20 cellular contexts compared by ENCODE assay signal in genomic region chr3:172024679-172025078, GRCh38. TPM values are rescaled to one million over a fixed set of nuclear protein-coding genes. Genes with fewer than 3 reads are reported as not detected.
DNase-seq lines count a peak whose midpoint lies in the region; ATAC-seq, FAIRE-seq and TF ChIP-seq lines count a peak whose summit lies in the region.
"Had no signal": no experiment of that assay in that cellular context is flagged by ENCODE, and none has a peak within 500 bp of the region (broad histone marks: within the 10 kb centered on the region; RNA-seq: fewer than 3 reads in every experiment).

No MANE protein-coding gene starts in this region.

- H4K20me1 ChIP-seq in IMR-90 (ENCODE audit: insufficient read depth, low read length) (no peaks in the 10 kb centered on the region), K562 (replicated peaks; ENCODE audit: control insufficient read depth, insufficient read depth, low read length) (no peaks in the 10 kb centered on the region)
- H4K20me1 ChIP-seq: BLaER1 treated with 17β-estradiol and CSF1 and Interleukin-3, amounts not matched to agents 10 nM and 100 nM had no signal

- no peak overlapping the region for H3K56ac ChIP-seq in IMR-90 (ENCODE audit: extremely low read depth, insufficient read depth, low read length)

- ATAC-seq in IMR-90 (ENCODE audit: low read depth) (no peak), K562 (no peak)
- ATAC-seq: A549; CD8-positive, alpha-beta T cell had no signal

- dilution Hi-C loops in IMR-90 (cut with HindIII; ENCODE audit: low sequenced_read_pairs, unreplicated experiment), result no loop called here

- no peak overlapping the region for H4K5ac ChIP-seq in IMR-90 (ENCODE audit: low read depth, low read length)

- 0 out of 2 replicates have a peak overlapping the region, but pooled peaks have one; percentile 28 for H2AK5ac ChIP-seq in IMR-90 (ENCODE audit: low read depth, low read length)

- H3K36me3 ChIP-seq in IMR-90 (ENCODE audit: control insufficient read depth, insufficient read depth, low read length) (no peaks in the 10 kb centered on the region), K562 (ENCODE audit: control insufficient read depth, insufficient read depth, low read length) (no peaks in the 10 kb centered on the region)
- H3K36me3 ChIP-seq: BLaER1 treated with 17β-estradiol and CSF1 and Interleukin-3, amounts not matched to agents 10 nM and 100 nM had no signal

- H3K9me1 ChIP-seq in IMR-90 (ENCODE audit: insufficient read depth, low read length) (0 out of 2 replicates have a peak, but pooled peaks cover 2% of the 10 kb centered on the region), K562 (ENCODE audit: control insufficient read depth, insufficient read depth, low read length) (no peaks in the 10 kb centered on the region)

- H2BK5ac ChIP-seq in IMR-90 (ENCODE audit: low read depth, low read length, poor library complexity, severe bottlenecking), result no peak overlapping the region

- H2BK120ac ChIP-seq in IMR-90 (ENCODE audit: low read depth, low read length), result no peak overlapping the region

- WGBS in IMR-90 (ENCODE audit: extremely low coverage in 2 of 2, insufficient read length in 1 of 2), 2 experiments, result no CpG with 5 or more reads among the region's 3 CpGs
- WGBS in K562 (ENCODE audit: insufficient coverage, low coverage, missing lambda C conversion rate), result 89% methylated on average over 3 of the region's 3 CpGs

- intact Hi-C loops in activated CD4-positive, alpha-beta T cell treated with anti-CD3 and anti-CD28 coated beads, Interleukin-2, amount 10 ng/mL, durations not matched to agents 24 days and 14 days (cut with micrococcal nuclease), result no loop called here
- intact Hi-C loops in IMR-90 (cut with micrococcal nuclease) (no loop called here), K562 (cut with micrococcal nuclease) (no loop called here)

- H3K9ac ChIP-seq in IMR-90 (ENCODE audit: low read depth, low read length), result no peak overlapping the region
- H3K9ac ChIP-seq in K562 (ENCODE audit: insufficient read depth in 1 of 2, low read depth in 2 of 2, low read length in 2 of 2), result no peak overlapping the region
- H3K9ac ChIP-seq: BLaER1 treated with 17β-estradiol and CSF1 and Interleukin-3, amounts not matched to agents 10 nM and 100 nM had no signal

- no peaks in the 10 kb centered on the region for H3K27me3 ChIP-seq in IMR-90 (ENCODE audit: control insufficient read depth, insufficient read depth, low read length)
- H3K27me3 ChIP-seq in K562 (ENCODE audit: control insufficient read depth in 2 of 2, insufficient read depth in 2 of 2, low read length in 2 of 2), result no peaks in the 10 kb centered on the region
- H3K27me3 ChIP-seq: BLaER1 treated with 17β-estradiol and CSF1 and Interleukin-3, amounts not matched to agents 10 nM and 100 nM had no signal

- no peaks in the 10 kb centered on the region for H3K4me1 Mint-ChIP-seq in activated CD4-positive, alpha-beta T cell treated with anti-CD3 and anti-CD28 coated beads, Interleukin-2, amount 10 ng/mL, durations not matched to agents 24 days and 14 days
- H3K4me1 Mint-ChIP-seq: B cell had no signal

- no peaks in the 10 kb centered on the region for H3K9me3 Mint-ChIP-seq in activated CD4-positive, alpha-beta T cell treated with anti-CD3 and anti-CD28 coated beads, Interleukin-2, amount 10 ng/mL, durations not matched to agents 24 days and 14 days
- H3K9me3 Mint-ChIP-seq: CD4-positive, alpha-beta T cell; CD8-positive, alpha-beta T cell had no signal

- H3K4me3 Mint-ChIP-seq in activated CD4-positive, alpha-beta T cell treated with anti-CD3 and anti-CD28 coated beads, Interleukin-2, amount 10 ng/mL, durations not matched to agents 24 days and 14 days, result no peak overlapping the region
- H3K4me3 Mint-ChIP-seq: B cell; CD4-positive, alpha-beta T cell; CD8-positive, alpha-beta T cell had no signal

- TF ChIP-seq EP300 in K562 (IDR thresholded peaks at IDR 0.05; ENCODE audit: low read length), result no peak

- BruUV-seq in IMR-90 (replicated peaks; lab: Mats Ljungman, UMichigan) (no TSS peak), K562 (replicated peaks; lab: Mats Ljungman, UMichigan) (no TSS peak)

- H3K14ac ChIP-seq in IMR-90 (replicated peaks; ENCODE audit: low read depth, low read length), result no peak overlapping the region

- H2AFZ ChIP-seq in IMR-90 (replicated peaks; ENCODE audit: low read length, poor library complexity) (no peak overlapping the region), K562 (ENCODE audit: low read depth, low read length) (no peak overlapping the region)

- CTCF ChIA-PET in IMR-90 (lab: Yijun Ruan, JAX) (no interaction called here), K562 (lab: Yijun Ruan, JAX; ENCODE audit: low intra/inter-chr PET ratio) (no interaction called here)

- no peaks in the 10 kb centered on the region for H3K79me2 ChIP-seq in K562 (ENCODE audit: control insufficient read depth, insufficient read depth, low read length)

- no peak overlapping the region for H4K91ac ChIP-seq in IMR-90 (ENCODE audit: insufficient read depth, low read depth, low read length)

- H3K23ac ChIP-seq in IMR-90 (ENCODE audit: low read depth, low read length), result no peak overlapping the region

- no peak overlapping the region for H4K8ac ChIP-seq in IMR-90 (ENCODE audit: low read depth in 2 of 2, low read length in 2 of 2)

- TF ChIP-seq CTCF in IMR-90 (conservative IDR thresholded peaks at IDR 0.05; ENCODE audit: low read depth, low read length) (no peak), K562 (IDR thresholded peaks at IDR 0.05 in 2 of 3, conservative IDR thresholded peaks at IDR 0.05 in 1 of 3; ENCODE audit: insufficient read depth in 2 of 3, low read depth in 1 of 3, low read length in 3 of 3) (no peak)

- FAIRE-seq in K562 (lab: Jason Lieb, UNC), result no peak
- FAIRE-seq: A549, D721Med, GM12891, GM19239 had no signal

- no peaks in the 10 kb centered on the region for H3K9me3 ChIP-seq in IMR-90 (ENCODE audit: control insufficient read depth, insufficient read depth, low read length)
- no peaks in the 10 kb centered on the region for H3K9me3 ChIP-seq in K562 (replicated peaks; ENCODE audit: control insufficient read depth, insufficient read depth, low read depth, low read length)
- H3K9me3 ChIP-seq: A549; BLaER1 treated with 17β-estradiol and CSF1 and Interleukin-3, amounts not matched to agents 10 nM and 100 nM; Caco-2 had no signal

- H3K79me1 ChIP-seq in IMR-90 (ENCODE audit: low read depth in 1 of 2, low read length in 2 of 2), result no peaks in the 10 kb centered on the region

- no peak overlapping the region for H3K4ac ChIP-seq in IMR-90 (ENCODE audit: low read depth, low read length)

- H3K4me2 ChIP-seq in IMR-90 (ENCODE audit: low read depth, low read length), result no peak overlapping the region
- no peak overlapping the region for H3K4me2 ChIP-seq in K562 (ENCODE audit: insufficient read depth, low read length)
- H3K4me2 ChIP-seq: A549; BLaER1 treated with 17β-estradiol and CSF1 and Interleukin-3, amounts not matched to agents 10 nM and 100 nM had no signal

- no peak for TF ChIP-seq RAD21 in IMR-90 (IDR thresholded peaks at IDR 0.05; ENCODE audit: low read length)
- TF ChIP-seq RAD21 in K562 (CRISPR knock-in tag; conservative IDR thresholded peaks at IDR 0.05 in 1 of 2, IDR thresholded peaks at IDR 0.05 in 1 of 2), result no peak

- H2BK20ac ChIP-seq in IMR-90 (ENCODE audit: low read depth, low read length), result no peak overlapping the region

- H3K36me3 Mint-ChIP-seq in activated CD4-positive, alpha-beta T cell treated with anti-CD3 and anti-CD28 coated beads, Interleukin-2, amount 10 ng/mL, durations not matched to agents 24 days and 14 days (ENCODE audit: low read depth), result no peaks in the 10 kb centered on the region
- H3K36me3 Mint-ChIP-seq: CD8-positive, alpha-beta T cell had no signal

- no peak overlapping the region for H3K27ac ChIP-seq in IMR-90 (ENCODE audit: insufficient read depth, low read length)
- H3K27ac ChIP-seq in K562 (ENCODE audit: extremely low read depth, low read depth, low read length), result no peak overlapping the region
- H3K27ac ChIP-seq: 22Rv1; A549; BLaER1 treated with 17β-estradiol and CSF1 and Interleukin-3, amounts not matched to agents 10 nM and 100 nM; C4-2B had no signal

- POLR2A ChIA-PET in IMR-90 (lab: Charles Lee; ENCODE audit: unreplicated experiment) (interaction anchor here (0.5 kb wide), 1 partner anchor 19 kb away, joined by 5 read pairs; no protein-coding TSS in a partner anchor), K562 (lab: Yijun Ruan, JAX) (no interaction called here)

- H2BK15ac ChIP-seq in IMR-90 (ENCODE audit: low read depth, low read length), result peak overlapping the region; percentile 28; the same call in 1 of the 3 replicates

- no peak overlapping the region for H3K4me3 ChIP-seq in IMR-90 (ENCODE audit: insufficient read depth, low read depth, low read length)
- H3K4me3 ChIP-seq in K562, result no peak overlapping the region
- H3K4me3 ChIP-seq: A549; BLaER1 treated with 17β-estradiol and CSF1 and Interleukin-3, amounts not matched to agents 10 nM and 100 nM had no signal

- H3K18ac ChIP-seq in IMR-90 (ENCODE audit: low read depth, low read length), result no peak overlapping the region

- no peak overlapping the region for H2AK9ac ChIP-seq in IMR-90 (replicated peaks; ENCODE audit: low read depth, low read length, poor library complexity)

- no peak for TF ChIP-seq POLR2A in IMR-90 (IDR thresholded peaks at IDR 0.05; ENCODE audit: low read depth, low read length)
- TF ChIP-seq POLR2A in K562 (conservative IDR thresholded peaks at IDR 0.05), result no peak

- peak; percentile 37 for DNase-seq in activated CD4-positive, alpha-beta T cell treated with anti-CD3 and anti-CD28 coated beads, Interleukin-2, amount 10 ng/mL, durations not matched to agents 24 days and 14 days
- no peak for DNase-seq in activated CD4-positive, alpha-beta T cell treated with anti-CD3 and anti-CD28 coated beads, Interleukin-2, amount 50 U/mL, for 1 hour
- DNase-seq in IMR-90 (no peak), K562 (ENCODE audit: extremely low read depth in 1 of 4, low spot score in 3 of 4) (no peak), inferior parietal cortex (ENCODE audit: extremely low spot score) (no peak)
- DNase-seq: AML-193; Caco-2; Calu3; CD4-positive, alpha-beta T cell; CD8-positive, alpha-beta T cell; DMS79 treated with DMSO at 0.1 percent for 48 hours; GF-D8 had no signal

- H3K4me1 ChIP-seq in IMR-90 (ENCODE audit: control insufficient read depth, insufficient read depth, low read length) (no peaks in the 10 kb centered on the region), K562 (replicated peaks in 1 of 2; ENCODE audit: control insufficient read depth in 2 of 2, insufficient read depth in 2 of 2, low read length in 2 of 2) (peaks cover 0 to under 1% of the 10 kb centered on the region in 2 experiments; a peak in 1 of 5 replicates)
- H3K4me1 ChIP-seq: Caco-2 had no signal

- in situ Hi-C loops in IMR-90 (cut with MboI; ENCODE audit: low sequenced_read_pairs) (no loop called here), K562 (cut with MboI) (loop anchor here (5.0 kb wide), 1 partner anchor 47 kb away; no protein-coding TSS in a partner anchor)

- H3K27me3 Mint-ChIP-seq in activated CD4-positive, alpha-beta T cell treated with anti-CD3 and anti-CD28 coated beads, Interleukin-2, amount 10 ng/mL, durations not matched to agents 24 days and 14 days, result peaks cover 10% of the 10 kb centered on the region
- H3K27me3 Mint-ChIP-seq: CD4-positive, alpha-beta T cell had no signal

- H3K27ac Mint-ChIP-seq in activated CD4-positive, alpha-beta T cell treated with anti-CD3 and anti-CD28 coated beads, Interleukin-2, amount 10 ng/mL, durations not matched to agents 24 days and 14 days, result no peak overlapping the region
- H3K27ac Mint-ChIP-seq: B cell; CD4-positive, alpha-beta T cell; CD8-positive, alpha-beta T cell had no signal

RNA-seq across cellular contexts. Expression of gene FNDC3B, which starts 14.7 kb away (rescaled TPM):
- total RNA-seq in activated CD4-positive, alpha-beta T cell treated with anti-CD3 and anti-CD28 coated beads, Interleukin-2, amount 10 ng/mL, durations not matched to agents 24 days and 14 days, result 19.6 and 19.9 TPM in 2 replicates
- 128 and 150 TPM in 2 replicates for total RNA-seq in IMR-90 (2012; rRNA removed)
- 22.0 and 23.9 TPM in 2 replicates for polyA plus RNA-seq in IMR-90 (2012; rRNA removed)
- polyA plus RNA-seq in IMR-90 (2012; cell fraction: cytosol; rRNA removed), result 10.0 and 11.3 TPM in 2 replicates
- 7.1 and 33.5 TPM in 2 replicates for polyA plus RNA-seq in IMR-90 (2012; cell fraction: nucleus; rRNA removed; ENCODE audit: low replicate concordance)
- 142 and 253 TPM in 2 replicates for total RNA-seq in K562 (2011; cell fraction: chromatin; rRNA removed; ENCODE audit: low replicate concordance)
- 37.0 and 58.0 TPM in 2 replicates for total RNA-seq in K562 (2011; cell fraction: nucleolus; rRNA removed)
- 132 and 200 TPM in 2 replicates for total RNA-seq in K562 (2011; cell fraction: nucleoplasm; rRNA removed)
- 19.1 and 20.2 TPM in 2 replicates for total RNA-seq in K562 (2014; rRNA removed)
- total RNA-seq in K562 (2014; rRNA removed; fragmentation: Illumina TruSeq; extraction: Trizol), result 23.8 and 29.5 TPM in 2 replicates
- 25.6 and 26.1 TPM in 2 replicates for total RNA-seq in K562 (2015; rRNA removed; fragmentation: Illumina TruSeq; extraction: Trizol)
- total RNA-seq in K562 (2021), result 29.5 and 35.8 TPM in 2 replicates
- 10.9 and 12.1 TPM in 2 replicates for polyA plus RNA-seq in K562 (2011; rRNA removed)
- polyA plus RNA-seq in K562 (2011; cell fraction: cytosol; rRNA removed), result 7.1 and 12.2 TPM in 2 replicates
- 46.5 and 50.1 TPM in 2 replicates for polyA plus RNA-seq in K562 (2011; cell fraction: nucleus; rRNA removed)
- polyA plus RNA-seq in K562 (2012), result 14.7 and 30.8 TPM in 2 replicates
- 14.0 and 16.2 TPM in 2 replicates for polyA plus RNA-seq in K562 (2014; fragmentation: Illumina TruSeq; extraction: Trizol)
- 10 to 100 TPM in 1 of 2 experiments, 1 to 10 TPM in 1; 7.0 to 10.5 TPM for polyA plus RNA-seq in K562 (2014; fragmentation: Nextera tagmentation; extraction: Ambion mirVana)
- 9.2 and 9.8 TPM in 2 replicates for polyA plus RNA-seq in K562 (2014; rRNA removed)
- 46.1 and 71.6 TPM in 2 replicates for polyA minus RNA-seq in K562 (2011; rRNA and poly(A)+ RNA removed)
- polyA minus RNA-seq in K562 (2011; cell fraction: cytosol; rRNA and poly(A)+ RNA removed), result 11.2 and 13.2 TPM in 2 replicates
- polyA minus RNA-seq in K562 (2011; cell fraction: nucleus; rRNA and poly(A)+ RNA removed), result 59.6 and 111 TPM in 2 replicates
